8 cellular contexts compared by ENCODE assay signal in genomic region chr13:102774210-102774560, GRCh38. TPM values are rescaled to one million over a fixed set of nuclear protein-coding genes. Genes with fewer than 3 reads are reported as not detected.
DNase-seq lines count a peak whose midpoint lies in the region; ATAC-seq and TF ChIP-seq lines count a peak whose summit lies in the region.

No MANE protein-coding gene starts in this region.

- no peak for TF ChIP-seq POLR2A in esophagus squamous epithelium (IDR thresholded peaks at IDR 0.05)

- intact Hi-C loops in esophagus squamous epithelium (cut with DNase I) = no loop called here
- intact Hi-C loops in psoas muscle (cut with DNase I) = no loop called here

- WGBS in esophagus squamous epithelium, 2 donors = 75 to 78% methylated on average over 13 to 19 of the region's 26 CpGs
- 77 to 81% (median 79%) methylated on average over 26 of the region's 26 CpGs for WGBS in psoas muscle, 3 donors

- no peak for DNase-seq in SK-N-MC (ENCODE audit: low read depth, low spot score)
- no peak for DNase-seq in esophagus squamous epithelium (lab: John Stamatoyannopoulos, UW)
- DNase-seq in psoas muscle = peak; percentile 19 to 60
- no peak for DNase-seq in HCEC 1CT
- no peak for DNase-seq in HEK293T (ENCODE audit: extremely low spot score)

- H3K9ac ChIP-seq in ES-I3 (ENCODE audit: low read depth, low read length) (peak overlapping the region; percentile 91; the same call in 1 of the 2 replicates), SK-N-MC (ENCODE audit: insufficient read length) (peak overlapping the region; percentile 62)

- H3K27me3 ChIP-seq in esophagus squamous epithelium (no peaks in the 10 kb centered on the region), psoas muscle (ENCODE audit: insufficient read depth in 3 of 3, low read length in 2 of 3) (no peaks in the 10 kb centered on the region)

- H3K4me3 ChIP-seq in SK-N-MC (peak overlapping the region; percentile 84), esophagus squamous epithelium (peak overlapping the region; percentile 72 to 95 (median 84)), psoas muscle (peak overlapping the region; percentile 95)

- ATAC-seq in psoas muscle = peak; percentile 2 to 34 (median 8)
- ATAC-seq in HG03196 (IDR thresholded peaks at IDR 0.05; ENCODE audit: unreplicated experiment) = no peak
- ATAC-seq in GM19035 (IDR thresholded peaks at IDR 0.05; ENCODE audit: unreplicated experiment) = no peak

- no peak for TF ChIP-seq CTCF in esophagus squamous epithelium (IDR thresholded peaks at IDR 0.05)
- TF ChIP-seq CTCF in psoas muscle (IDR thresholded peaks at IDR 0.05) = no peak

- H3K9me3 ChIP-seq in ES-I3 (ENCODE audit: control insufficient read depth, insufficient read depth, low read length) (no peaks in the 10 kb centered on the region), SK-N-MC (ENCODE audit: low read depth, low read length) (no peaks in the 10 kb centered on the region), esophagus squamous epithelium (no peaks in the 10 kb centered on the region), psoas muscle (no peaks in the 10 kb centered on the region)

- CTCF ChIA-PET in HEK293T (lab: Yijun Ruan, JAX) = no interaction called here

- H3K4me1 ChIP-seq in ES-I3 (ENCODE audit: insufficient read depth, low read length) (peaks cover 5% of the 10 kb centered on the region), esophagus squamous epithelium (peaks cover 8 to 25% (median 10%) of the 10 kb centered on the region in 3 donors), psoas muscle (peaks cover 5% of the 10 kb centered on the region)

- H3K36me3 ChIP-seq in ES-I3 (ENCODE audit: insufficient read depth, low read length) = no peaks in the 10 kb centered on the region
- H3K36me3 ChIP-seq in SK-N-MC (ENCODE audit: insufficient read depth, low read length) = no peaks in the 10 kb centered on the region
- no peaks in the 10 kb centered on the region for H3K36me3 ChIP-seq in esophagus squamous epithelium
- no peaks in the 10 kb centered on the region for H3K36me3 ChIP-seq in psoas muscle (ENCODE audit: insufficient read depth in 1 of 2, low read depth in 1 of 2)

- POLR2A ChIA-PET in HEK293T (lab: Yijun Ruan, JAX) = interaction anchor here (0.5 to 1.9 kb wide), 12 partner anchors 11 to 178 kb away, joined by 3 to 10 read pairs (median 4); partner anchors contain the start of genes ERCC5 and TPP2

- no peak overlapping the region for H3K27ac ChIP-seq in SK-N-MC
- H3K27ac ChIP-seq in esophagus squamous epithelium = peak overlapping the region; percentile 86 to 93 (median 87)
- H3K27ac ChIP-seq in psoas muscle = peak overlapping the region; percentile 92

TF ChIP-seq in HEK293T, 16 proteins besides CTCF, POLR2A, EP300 and RAD21:
- TF ChIP-seq ARNT (IDR thresholded peaks at IDR 0.05) (no peak), NFRKB (IDR thresholded peaks at IDR 0.05) (no peak), FOXM1 (IDR thresholded peaks at IDR 0.05; ENCODE audit: borderline replicate concordance) (no peak), CTBP1 (IDR thresholded peaks at IDR 0.05; ENCODE audit: borderline replicate concordance) (no peak), ZNF384 (IDR thresholded peaks at IDR 0.05) (no peak), FOXK2 (IDR thresholded peaks at IDR 0.05) (no peak)

RNA-seq across cellular contexts. Expression of gene TEX30, which starts 0.6 kb away (rescaled TPM):
- total RNA-seq in esophagus squamous epithelium (10 to 100 TPM in 3 of 4 donors, 1 to 10 TPM in 1; 6.6 to 20.9 (median 12.4) TPM), psoas muscle (1 to 10 TPM; 4.8 to 6.9 (median 6.4) TPM)
- 10 to 100 TPM; 16.0 to 20.6 (median 16.6) TPM for polyA plus RNA-seq in psoas muscle

RNA-seq across cellular contexts. Expression of gene POGLUT2, which starts 24.6 kb away (rescaled TPM):
- 1 to 10 TPM in 2 of 4 donors, under 1 TPM in 2; 0.50 to 3.2 (median 1.8) TPM for total RNA-seq in esophagus squamous epithelium
- 1 to 10 TPM in 1 of 4 donors, under 1 TPM in 3; 0.69 to 1.4 (median 0.87) TPM for total RNA-seq in psoas muscle
- 1 to 10 TPM in 2 of 3 donors, under 1 TPM in 1; 0.96 to 1.9 (median 1.4) TPM for polyA plus RNA-seq in psoas muscle

RNA-seq across cellular contexts. Expression of gene BIVM, which starts 24.7 kb away (rescaled TPM):
- total RNA-seq in esophagus squamous epithelium (10 to 100 TPM in 2 of 4 donors, 1 to 10 TPM in 2; 6.4 to 17.5 (median 9.8) TPM), psoas muscle (10 to 100 TPM; 14.9 to 19.9 (median 17.6) TPM)
- 10 to 100 TPM in 2 of 3 donors, 1 to 10 TPM in 1; 7.9 to 24.6 (median 10.9) TPM for polyA plus RNA-seq in psoas muscle

Comparison
In these comparisons a context has a peak if more than half of its experiments do, and no peak if none do; other contexts are left out.
1. DNase-seq: peak in psoas muscle (2 of 2); none in SK-N-MC (single experiment), esophagus squamous epithelium (single experiment), HCEC 1CT (single experiment) and HEK293T (single experiment).
2. ATAC-seq: peak in psoas muscle (4 of 4); none in HG03196 (single experiment) and GM19035 (single experiment).
3. Peak in every context shown above with its lines, with median percentiles within 50 percentile points of each other: H3K4me3 ChIP-seq.